Comparison of ENCODE assay signal across 18 cellular contexts in the genomic region with DNA sequence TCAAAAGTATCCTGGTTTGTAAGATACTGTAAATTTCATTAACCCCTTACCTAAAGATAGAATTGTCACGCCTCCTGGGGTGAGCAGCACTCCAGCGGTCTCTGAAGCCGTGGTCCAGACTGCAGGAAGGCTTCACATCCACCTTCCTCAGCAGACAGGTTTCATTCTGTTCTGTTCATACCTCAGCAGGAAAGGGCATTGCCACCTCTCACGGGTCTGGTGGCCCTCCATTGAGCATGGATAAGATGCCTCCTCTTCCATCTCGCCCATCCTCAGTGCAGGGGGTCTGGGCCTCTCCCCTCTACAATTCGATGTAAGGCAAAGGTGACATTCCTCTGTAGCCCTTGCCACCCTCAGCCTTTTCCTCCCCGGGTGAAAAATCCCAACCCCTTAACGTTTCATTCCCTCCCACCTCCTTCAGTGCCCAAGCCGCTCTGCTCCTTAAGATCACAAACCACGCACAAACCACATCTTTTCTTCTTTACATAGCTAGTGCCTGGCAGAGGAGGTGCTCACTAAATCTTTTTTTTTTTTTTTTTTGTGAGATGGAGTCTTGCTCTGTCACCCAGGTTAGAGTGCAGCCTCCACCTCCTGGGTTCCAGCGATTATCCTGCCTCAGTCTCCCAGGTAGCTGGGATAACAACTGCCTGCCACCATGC. TPM values are rescaled to one million over a fixed set of nuclear protein-coding genes. Genes with fewer than 3 reads are reported as not detected.
DNase-seq lines count a peak whose midpoint lies in the region; ATAC-seq, FAIRE-seq and TF ChIP-seq lines count a peak whose summit lies in the region.
"Had no signal": no experiment of that assay in that cellular context is flagged by ENCODE, and none has a peak within 500 bp of the region (broad histone marks: within the 10 kb centered on the region; RNA-seq: fewer than 3 reads in every experiment).

No MANE protein-coding gene starts in this region.

- H4K20me1 ChIP-seq in DND-41 (ENCODE audit: insufficient read depth, low read length) (no peaks in the 10 kb centered on the region), HepG2 (ENCODE audit: insufficient read depth, low read length) (no peaks in the 10 kb centered on the region)

- ATAC-seq in DND-41 (ENCODE audit: insufficient read depth, low read depth) (peak; percentile 84), HepG2 (no peak), HG02852 (IDR thresholded peaks at IDR 0.05; ENCODE audit: unreplicated experiment) (no peak), GM19351 (IDR thresholded peaks at IDR 0.05; ENCODE audit: unreplicated experiment) (no peak)
- ATAC-seq: A549 had no signal

- H3K4me2 ChIP-seq in DND-41 (ENCODE audit: insufficient read depth, low read length) (no peak overlapping the region), HepG2 (ENCODE audit: low read depth, low read length) (no peak overlapping the region)
- H3K4me2 ChIP-seq: A549 had no signal

- no peak for TF ChIP-seq POLR2A in HepG2 (IDR thresholded peaks at IDR 0.05; ENCODE audit: insufficient read depth in 1 of 2, low read depth in 2 of 2, low read length in 2 of 2)

- H3K79me2 ChIP-seq in DND-41 (ENCODE audit: insufficient read depth, low read length) (no peaks in the 10 kb centered on the region), HepG2 (ENCODE audit: insufficient read depth, low read length) (no peaks in the 10 kb centered on the region)

- 94% methylated on average over 11 of the region's 11 CpGs for WGBS in HepG2 (ENCODE audit: low lambda C conversion rate)

- no peak for FAIRE-seq in HepG2 (lab: Jason Lieb, UNC)
- FAIRE-seq: A549, G401.6, GM12891 had no signal

- no peak for TF ChIP-seq CTCF in DND-41 (IDR thresholded peaks at IDR 0.05; ENCODE audit: borderline replicate concordance, extremely low read depth, low read length, poor library complexity, severe bottlenecking)
- TF ChIP-seq CTCF in HepG2 (CRISPR knock-in tag; IDR thresholded peaks at IDR 0.05), result no peak

- intact Hi-C loops in HepG2 (cut with micrococcal nuclease; ENCODE audit: unreplicated experiment), result no loop called here

- H3K27ac ChIP-seq in DND-41 (ENCODE audit: low read length) (no peak overlapping the region), HepG2 (ENCODE audit: extremely low read length, insufficient read depth, low read length) (peak overlapping the region; percentile 54)
- H3K27ac ChIP-seq: A549, HL-60 had no signal

- POLR2A ChIA-PET in HepG2 (lab: Yijun Ruan, JAX), result interaction anchor here (1.0 kb wide), 1 partner anchor 35 kb away, joined by 3 read pairs; no protein-coding TSS in a partner anchor

- in situ Hi-C loops in HepG2 (cut with HindIII; ENCODE audit: extremely low pct_ligation_motif_present, low pct_unique_long_range_greater_than_20kb), result no loop called here

- TF ChIP-seq RAD21 in HepG2 (CRISPR knock-in tag; IDR thresholded peaks at IDR 0.05), result no peak

- H3K4me1 ChIP-seq in DND-41 (ENCODE audit: insufficient read depth, low read length), result peaks cover 6% of the 10 kb centered on the region; the same call in 1 of the 2 replicates
- H3K4me1 ChIP-seq in HepG2 (ENCODE audit: insufficient read depth, low read length), result peaks cover 66% of the 10 kb centered on the region
- H3K4me1 ChIP-seq: A549, HAP-1 had no signal

- H3K36me3 ChIP-seq in DND-41 (ENCODE audit: insufficient read depth, low read length) (no peaks in the 10 kb centered on the region), HepG2 (replicated peaks in 1 of 2; ENCODE audit: control insufficient read depth in 1 of 2, insufficient read depth in 2 of 2, low read length in 2 of 2) (no peaks in the 10 kb centered on the region)
- H3K36me3 ChIP-seq: HAP-1 had no signal

- TF ChIP-seq EP300 in HepG2 (IDR thresholded peaks at IDR 0.05; ENCODE audit: low read depth in 2 of 2, low read length in 2 of 2) (no peak), HepG2 (CRISPR knock-in tag; IDR thresholded peaks at IDR 0.05; ENCODE audit: borderline replicate concordance) (no peak)

- CTCF ChIA-PET in HepG2 (lab: Yijun Ruan, JAX; ENCODE audit: low intra/inter-chr PET ratio, low total read pairs), result no interaction called here

- H3K4me3 ChIP-seq in DND-41 (ENCODE audit: low read depth in 1 of 2, low read length in 2 of 2) (no peak overlapping the region), HepG2 (replicated peaks in 1 of 3; ENCODE audit: insufficient read depth in 1 of 3, low read depth in 2 of 3, low read length in 3 of 3) (no peak overlapping the region)
- no peak overlapping the region for H3K4me3 ChIP-seq in Jurkat, Clone E6-1 (ENCODE audit: low read length)
- H3K4me3 ChIP-seq: A549, GM23338, HAP-1 had no signal

- no peak overlapping the region for H3K9ac ChIP-seq in DND-41 (ENCODE audit: low read depth, low read length)
- H3K9ac ChIP-seq in HepG2 (ENCODE audit: insufficient read depth, low read depth, low read length), result no peak overlapping the region

- H2AFZ ChIP-seq in DND-41 (ENCODE audit: low read depth, low read length) (no peak overlapping the region), HepG2 (ENCODE audit: low read length) (no peak overlapping the region)
- H2AFZ ChIP-seq: GM23338 had no signal

- peaks cover 2% of the 10 kb centered on the region for H3K9me3 ChIP-seq in DND-41 (ENCODE audit: insufficient read depth, low read length, severe bottlenecking)
- H3K9me3 ChIP-seq in HepG2 (ENCODE audit: low read length), result no peaks in the 10 kb centered on the region
- H3K9me3 ChIP-seq: A549, HAP-1 had no signal

- DNase-seq in DND-41 (peak; percentile 26), HepG2 (ENCODE audit: low spot score) (no peak), cortex of kidney (lab: John Stamatoyannopoulos, UW) (no peak), dedifferentiated amniotic fluid mesenchymal stem cell (ENCODE audit: extremely low spot score) (no peak)
- DNase-seq in Jurkat, Clone E6-1 (ENCODE audit: low read depth, low spot score), result peak; percentile 70
- DNase-seq: Calu3; CD4-positive, alpha-beta T cell; DMS79; EL; KBM-7 had no signal

- no TSS peak for BruUV-seq in HepG2 (replicated peaks; lab: Mats Ljungman, UMichigan)

- H3K27me3 ChIP-seq in DND-41 (ENCODE audit: insufficient read depth, low read length, poor library complexity) (no peaks in the 10 kb centered on the region), HepG2 (ENCODE audit: control insufficient read depth in 1 of 2, insufficient read depth in 2 of 2, low read length in 2 of 2) (no peaks in the 10 kb centered on the region)

RNA-seq across cellular contexts. Expression of a gene that starts 28.5 kb away (rescaled TPM):
- 41.0 TPM for polyA plus RNA-seq in Jurkat, Clone E6-1 (2012; ENCODE audit: insufficient read depth, insufficient read length)
- total RNA-seq in HepG2 (2016; rRNA removed; fragmentation: Illumina TruSeq; extraction: Trizol), result 45.0 and 45.6 TPM in 2 replicates
- total RNA-seq in HepG2 (2016; cell fraction: cytosol; rRNA removed; fragmentation: Illumina TruSeq; extraction: Trizol; ENCODE audit: low read depth), result 11.4 and 11.5 TPM in 2 replicates
- total RNA-seq in HepG2 (2016; cell fraction: insoluble cytoplasmic fraction; rRNA removed; fragmentation: Illumina TruSeq; extraction: Trizol), result 46.3 and 47.2 TPM in 2 replicates
- total RNA-seq in HepG2 (2016; cell fraction: membrane; rRNA removed; fragmentation: Illumina TruSeq; extraction: Trizol), result 25.9 and 29.8 TPM in 2 replicates
- 46.8 and 51.8 TPM in 2 replicates for total RNA-seq in HepG2 (2016; cell fraction: nucleus; rRNA removed; fragmentation: Illumina TruSeq; extraction: Trizol)
- 51.6 and 52.9 TPM in 2 replicates for polyA plus RNA-seq in HepG2 (2011; rRNA removed)
- polyA plus RNA-seq in HepG2 (2011; cell fraction: cytosol; rRNA removed), result 42.4 and 53.0 TPM in 2 replicates
- polyA plus RNA-seq in HepG2 (2011; cell fraction: nucleus; rRNA removed), result 68.4 and 69.6 TPM in 2 replicates
- polyA plus RNA-seq in HepG2 (2012), result 36.1 and 41.1 TPM in 2 replicates
- polyA plus RNA-seq in HepG2 (2016; cell fraction: cytosol; fragmentation: Illumina TruSeq; extraction: Trizol; ENCODE audit: low read depth), result 6.0 and 7.2 TPM in 2 replicates
- polyA plus RNA-seq in HepG2 (2016; cell fraction: insoluble cytoplasmic fraction; fragmentation: Illumina TruSeq; extraction: Trizol; ENCODE audit: low read depth), result 43.9 and 44.1 TPM in 2 replicates
- polyA plus RNA-seq in HepG2 (2016; cell fraction: membrane; fragmentation: Illumina TruSeq; extraction: Trizol; ENCODE audit: low read depth), result 16.2 and 17.9 TPM in 2 replicates
- polyA plus RNA-seq in HepG2 (2016; cell fraction: nucleus; fragmentation: Illumina TruSeq; extraction: Trizol; ENCODE audit: insufficient read depth, low read depth), result 85.9 and 93.8 TPM in 2 replicates
- polyA minus RNA-seq in HepG2 (2011; rRNA and poly(A)+ RNA removed; ENCODE audit: low replicate concordance), result 74.1 and 168 TPM in 2 replicates
- 31.0 and 34.3 TPM in 2 replicates for polyA minus RNA-seq in HepG2 (2011; cell fraction: cytosol; rRNA and poly(A)+ RNA removed)
- polyA minus RNA-seq in HepG2 (2011; cell fraction: nucleus; rRNA and poly(A)+ RNA removed), result 60.8 and 66.2 TPM in 2 replicates

RNA-seq across cellular contexts. Expression of a gene that starts 28.7 kb away (rescaled TPM):
- polyA plus RNA-seq in Jurkat, Clone E6-1 (2012; ENCODE audit: insufficient read depth, insufficient read length), result 26.5 TPM
- total RNA-seq in HepG2 (2016; rRNA removed; fragmentation: Illumina TruSeq; extraction: Trizol), result 25.7 and 30.9 TPM in 2 replicates
- total RNA-seq in HepG2 (2016; cell fraction: cytosol; rRNA removed; fragmentation: Illumina TruSeq; extraction: Trizol; ENCODE audit: low read depth), result 4.3 and 4.7 TPM in 2 replicates
- 25.2 and 33.9 TPM in 2 replicates for total RNA-seq in HepG2 (2016; cell fraction: insoluble cytoplasmic fraction; rRNA removed; fragmentation: Illumina TruSeq; extraction: Trizol)
- total RNA-seq in HepG2 (2016; cell fraction: membrane; rRNA removed; fragmentation: Illumina TruSeq; extraction: Trizol), result 11.4 and 12.1 TPM in 2 replicates
- total RNA-seq in HepG2 (2016; cell fraction: nucleus; rRNA removed; fragmentation: Illumina TruSeq; extraction: Trizol), result 17.6 and 18.5 TPM in 2 replicates
- polyA plus RNA-seq in HepG2 (2011; rRNA removed), result 10.2 and 10.4 TPM in 2 replicates
- 6.6 and 10.7 TPM in 2 replicates for polyA plus RNA-seq in HepG2 (2011; cell fraction: cytosol; rRNA removed)
- polyA plus RNA-seq in HepG2 (2011; cell fraction: nucleus; rRNA removed), result 3.4 and 4.2 TPM in 2 replicates
- 8.2 and 8.8 TPM in 2 replicates for polyA plus RNA-seq in HepG2 (2012)
- polyA plus RNA-seq in HepG2 (2016; cell fraction: cytosol; fragmentation: Illumina TruSeq; extraction: Trizol; ENCODE audit: low read depth), result 3.3 and 3.4 TPM in 2 replicates
- polyA plus RNA-seq in HepG2 (2016; cell fraction: insoluble cytoplasmic fraction; fragmentation: Illumina TruSeq; extraction: Trizol; ENCODE audit: low read depth), result 27.7 and 31.2 TPM in 2 replicates
- polyA plus RNA-seq in HepG2 (2016; cell fraction: membrane; fragmentation: Illumina TruSeq; extraction: Trizol; ENCODE audit: low read depth), result 6.7 and 7.0 TPM in 2 replicates
- polyA plus RNA-seq in HepG2 (2016; cell fraction: nucleus; fragmentation: Illumina TruSeq; extraction: Trizol; ENCODE audit: insufficient read depth, low read depth), result 14.7 and 15.9 TPM in 2 replicates
- polyA minus RNA-seq in HepG2 (2011; rRNA and poly(A)+ RNA removed; ENCODE audit: low replicate concordance), result 2.5 and 4.9 TPM in 2 replicates
- 3.3 and 6.6 TPM in 2 replicates for polyA minus RNA-seq in HepG2 (2011; cell fraction: cytosol; rRNA and poly(A)+ RNA removed)
- polyA minus RNA-seq in HepG2 (2011; cell fraction: nucleus; rRNA and poly(A)+ RNA removed), result 10.6 and 13.4 TPM in 2 replicates

Comparison
In these comparisons a context has a peak if more than half of its experiments do, and no peak if none do; other contexts are left out.
1. DNase-seq: peak in DND-41 (single experiment) and Jurkat, Clone E6-1 (single experiment); none in HepG2 (single experiment), cortex of kidney (single experiment) and dedifferentiated amniotic fluid mesenchymal stem cell (single experiment).